22 cellular contexts compared by ENCODE assay signal in the genomic region with DNA sequence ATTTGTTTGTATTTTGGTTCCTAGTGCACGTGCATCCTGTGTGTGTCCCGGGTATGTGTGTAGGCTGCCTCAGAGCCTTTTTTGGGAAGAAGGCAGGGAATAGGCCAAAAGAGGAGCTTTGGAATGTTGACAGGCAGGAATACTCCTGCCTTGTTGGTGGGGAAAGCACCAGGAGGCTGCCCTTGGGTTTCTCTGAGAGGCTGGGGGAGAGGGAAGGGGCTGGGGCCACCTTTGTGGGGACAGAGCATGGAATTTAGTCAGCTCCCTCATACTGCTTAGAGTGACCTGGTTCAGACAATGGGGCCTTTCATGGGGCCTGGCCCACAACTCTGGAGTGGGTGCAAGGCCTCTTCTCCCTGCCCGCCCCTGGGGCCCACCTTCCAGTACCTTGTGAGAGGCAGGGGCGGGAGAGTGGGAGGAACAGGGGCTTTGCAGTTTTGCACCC. TPM values are rescaled to one million over a fixed set of nuclear protein-coding genes. Genes with fewer than 3 reads are reported as not detected.
DNase-seq lines count a peak whose midpoint lies in the region; ATAC-seq and TF ChIP-seq lines count a peak whose summit lies in the region.
"Had no signal": no experiment of that assay in that cellular context is flagged by ENCODE, and none has a peak within 500 bp of the region (broad histone marks: within the 10 kb centered on the region; RNA-seq: fewer than 3 reads in every experiment).

No MANE protein-coding gene starts in this region.

- no peak overlapping the region for H2BK15ac ChIP-seq in neuronal stem cell (ENCODE audit: low read length)

- no peak overlapping the region for H3K4me2 ChIP-seq in neuronal stem cell (ENCODE audit: insufficient read depth, low read length, poor library complexity, severe bottlenecking)

- H3K4me1 Mint-ChIP-seq in endothelial cell (ENCODE audit: unreplicated experiment): peaks cover 48% of the 10 kb centered on the region
- H3K4me1 Mint-ChIP-seq: activated CD4-positive, alpha-beta T cell treated with anti-CD3 and anti-CD28 coated beads, Interleukin-2, amount 10 ng/mL, durations not matched to agents 24 days and 14 days; IgD-negative memory B cell had no signal

- no peak overlapping the region for H2BK120ac ChIP-seq in neuronal stem cell (ENCODE audit: low read depth, low read length)

- H3K9ac ChIP-seq in neuronal stem cell (ENCODE audit: low read depth, low read length, poor library complexity): no peak overlapping the region

- peaks cover 14% of the 10 kb centered on the region for H3K27me3 Mint-ChIP-seq in endothelial cell (ENCODE audit: unreplicated experiment)
- H3K27me3 Mint-ChIP-seq: activated CD4-positive, alpha-beta T cell treated with anti-CD3 and anti-CD28 coated beads, Interleukin-2, amount 10 ng/mL, durations not matched to agents 24 days and 14 days had no signal

- H3K27ac ChIP-seq in heart left ventricle (peak overlapping the region; percentile 23 to 97 (median 89)), neuronal stem cell (replicated peaks; ENCODE audit: low read length) (peak overlapping the region; percentile 60), tibial nerve (peak overlapping the region; percentile 31 to 88 (median 82))
- H3K27ac ChIP-seq: upper lobe of left lung had no signal

- H4K91ac ChIP-seq in neuronal stem cell (ENCODE audit: low read depth, low read length, poor library complexity): no peak overlapping the region

- no peak overlapping the region for H3K4ac ChIP-seq in neuronal stem cell (ENCODE audit: low read length)

- WGBS in heart left ventricle, 4 donors: 46 to 65% (median 58%) methylated on average over 4 of the region's 4 CpGs
- WGBS in neuronal stem cell (ENCODE audit: extremely low coverage in 2 of 2, insufficient read length in 2 of 2, insufficient replicate concordance in 1 of 2), 2 donors: no CpG with 5 or more reads among the region's 4 CpGs
- 34 to 39% methylated on average over 4 of the region's 4 CpGs for WGBS in tibial nerve, 2 donors

- H3K79me1 ChIP-seq in neuronal stem cell (ENCODE audit: low read depth, low read length): no peaks in the 10 kb centered on the region

- no peak overlapping the region for H2AFZ ChIP-seq in neuronal stem cell (ENCODE audit: low read length)

- peak overlapping the region; percentile 21 for H2AK5ac ChIP-seq in neuronal stem cell (ENCODE audit: low read depth, low read length)

- H2BK5ac ChIP-seq in neuronal stem cell (ENCODE audit: low read length): no peak overlapping the region

- TF ChIP-seq POLR2A in heart left ventricle (IDR thresholded peaks at IDR 0.05): no peak
- no peak for TF ChIP-seq POLR2A in tibial nerve (IDR thresholded peaks at IDR 0.05)

- peak overlapping the region; percentile 68 for H3K18ac ChIP-seq in neuronal stem cell (ENCODE audit: low read length)

- H3K36me3 ChIP-seq in heart left ventricle: no peaks in the 10 kb centered on the region
- H3K36me3 ChIP-seq in neuronal stem cell (replicated peaks in 1 of 2; ENCODE audit: control insufficient read depth in 2 of 2, insufficient read depth in 2 of 2, low read length in 2 of 2): no peaks in the 10 kb centered on the region
- H3K36me3 ChIP-seq in tibial nerve: no peaks in the 10 kb centered on the region
- H3K36me3 ChIP-seq: upper lobe of left lung had no signal

- H3K9me3 Mint-ChIP-seq in endothelial cell (ENCODE audit: unreplicated experiment): no peaks in the 10 kb centered on the region
- H3K9me3 Mint-ChIP-seq: activated CD4-positive, alpha-beta T cell treated with anti-CD3 and anti-CD28 coated beads, Interleukin-2, amount 10 ng/mL, durations not matched to agents 24 days and 14 days; IgD-negative memory B cell; nephron progenitor cell had no signal

- DNase-seq in heart left ventricle: no peak
- DNase-seq in cardiac septum (ENCODE audit: low spot score): no peak
- no peak for DNase-seq in endothelial cell (ENCODE audit: low spot score)
- DNase-seq in neuronal stem cell (ENCODE audit: low spot score): peak; percentile 18
- no peak for DNase-seq in tibial nerve (ENCODE audit: low spot score in 2 of 2)
- no peak for DNase-seq in GOT3 (lab: John Stamatoyannopoulos, UW)
- no peak for DNase-seq in NCI-H524 treated with DMSO at 0.1 percent for 48 hours (lab: John Stamatoyannopoulos, UW)
- DNase-seq in activated CD8-positive, alpha-beta memory T cell treated with anti-CD3 and anti-CD28 coated beads, Interleukin-2, amount 50 U/mL, for 4 hours: no peak
- DNase-seq: activated CD4-positive, alpha-beta T cell treated with anti-CD3 and anti-CD28 coated beads, Interleukin-2, amount 10 ng/mL, durations not matched to agents 24 days and 14 days; activated naive CD4-positive, alpha-beta T cell treated with Interleukin-2 at 50 U/mL for 16 hours; C1 segment of cervical spinal cord; NCI-H526 treated with DMSO at 0.1 percent for 48 hours; nephron progenitor cell; stimulated activated CD4-positive, alpha-beta T cell treated with anti-CD3 and anti-CD28 coated beads, Interleukin-4, amount 100 ng/mL, for 24 hours; stimulated activated CD8-positive, alpha-beta memory T cell treated with anti-CD3 and anti-CD28 coated beads, Interleukin-4, amount 100 ng/mL, for 48 hours; upper lobe of left lung had no signal

- no peak overlapping the region for H3K4me3 Mint-ChIP-seq in endothelial cell (ENCODE audit: unreplicated experiment)
- H3K4me3 Mint-ChIP-seq: activated CD4-positive, alpha-beta T cell treated with anti-CD3 and anti-CD28 coated beads, Interleukin-2, amount 10 ng/mL, durations not matched to agents 24 days and 14 days; IgD-negative memory B cell; nephron progenitor cell had no signal

- H3K4me3 ChIP-seq in heart left ventricle: no peak overlapping the region
- H3K4me3 ChIP-seq in neuronal stem cell (ENCODE audit: low read length in 2 of 2): no peak overlapping the region
- H3K4me3 ChIP-seq in tibial nerve: no peak overlapping the region
- H3K4me3 ChIP-seq: lung, upper lobe of left lung had no signal

- no peaks in the 10 kb centered on the region for H3K9me3 ChIP-seq in heart left ventricle
- H3K9me3 ChIP-seq in neuronal stem cell (replicated peaks in 1 of 2; ENCODE audit: control insufficient read depth in 2 of 2, insufficient read depth in 1 of 2, low read depth in 1 of 2, low read length in 2 of 2): peaks cover 0 to 2% of the 10 kb centered on the region in 2 donors
- no peaks in the 10 kb centered on the region for H3K9me3 ChIP-seq in tibial nerve
- H3K9me3 ChIP-seq: upper lobe of left lung had no signal

- TF ChIP-seq EP300 in tibial nerve (IDR thresholded peaks at IDR 0.05): no peak

- no peak overlapping the region for H4K8ac ChIP-seq in neuronal stem cell (ENCODE audit: low read depth, low read length)

- intact Hi-C loops in heart left ventricle (cut with DNase I) (loop anchor here in 1 of 10 donors (2.0 kb wide), 1 partner anchor 21 kb away; no protein-coding TSS in a partner anchor), cardiac septum (cut with DNase I) (no loop called here)

- H3K23ac ChIP-seq in neuronal stem cell (ENCODE audit: low read depth, low read length, poor library complexity): no peak overlapping the region

- H2BK12ac ChIP-seq in neuronal stem cell (ENCODE audit: low read length): peak overlapping the region; percentile 34

- H3K14ac ChIP-seq in neuronal stem cell (ENCODE audit: low read length): no peak overlapping the region

- peaks cover 0 to 91% (median 59%) of the 10 kb centered on the region in 12 donors for H3K4me1 ChIP-seq in heart left ventricle
- peaks cover 11 to 37% of the 10 kb centered on the region in 2 donors for H3K4me1 ChIP-seq in neuronal stem cell (ENCODE audit: control insufficient read depth in 2 of 2, insufficient read depth in 1 of 2, low read depth in 1 of 2, low read length in 2 of 2)
- H3K4me1 ChIP-seq in tibial nerve: peaks cover 0 to 56% (median 28%) of the 10 kb centered on the region in 4 donors

- H3K27me3 ChIP-seq in heart left ventricle (no peaks in the 10 kb centered on the region), neuronal stem cell (ENCODE audit: control insufficient read depth in 3 of 3, insufficient read depth in 3 of 3, low read depth in 1 of 3, low read length in 3 of 3) (no peaks in the 10 kb centered on the region), tibial nerve (no peaks in the 10 kb centered on the region)
- H3K27me3 ChIP-seq: upper lobe of left lung had no signal

- no peak for ATAC-seq in heart left ventricle
- ATAC-seq: Panc1 had no signal

- peak overlapping the region; percentile 65 for H3K27ac Mint-ChIP-seq in endothelial cell (ENCODE audit: unreplicated experiment)
- H3K27ac Mint-ChIP-seq: activated CD4-positive, alpha-beta T cell treated with anti-CD3 and anti-CD28 coated beads, Interleukin-2, amount 10 ng/mL, durations not matched to agents 24 days and 14 days; IgD-negative memory B cell; nephron progenitor cell had no signal

- H3K36me3 Mint-ChIP-seq in endothelial cell (ENCODE audit: low read depth, unreplicated experiment): no peaks in the 10 kb centered on the region
- H3K36me3 Mint-ChIP-seq: IgD-negative memory B cell had no signal

- TF ChIP-seq CTCF in heart left ventricle (IDR thresholded peaks at IDR 0.05) (no peak), endothelial cell (IDR thresholded peaks at IDR 0.05; ENCODE audit: unreplicated experiment) (no peak), tibial nerve (IDR thresholded peaks at IDR 0.05) (no peak)

RNA-seq across cellular contexts. Expression of a gene that starts 31.3 kb away (rescaled TPM):
- total RNA-seq in heart left ventricle (10 to 100 TPM; 33.2 to 69.3 (median 55.9) TPM), cardiac septum (44.1 TPM), endothelial cell (ENCODE audit: unreplicated experiment) (35.6 TPM), tibial nerve (10 to 100 TPM in 2 of 4 donors, 1 to 10 TPM in 2; 7.5 to 13.8 (median 10.2) TPM)
- polyA plus RNA-seq in heart left ventricle: 10 to 100 TPM; 40.8 to 60.8 TPM
- polyA plus RNA-seq in neuronal stem cell (2013, experiment 1 of 2): 0.82 TPM
- 0.90 TPM for polyA plus RNA-seq in neuronal stem cell (2013, experiment 2 of 2)

RNA-seq across cellular contexts. Expression of a gene that starts 44.0 kb away (rescaled TPM):
- total RNA-seq in heart left ventricle (1 to 10 TPM in 3 of 9 donors, under 1 TPM in 6; 0.19 to 1.9 (median 0.53) TPM), cardiac septum (0.22 TPM), endothelial cell (ENCODE audit: unreplicated experiment) (not detected), tibial nerve (not detected)
- 1 to 10 TPM in 1 of 2 donors, under 1 TPM in 1; 0.35 to 1.9 TPM for polyA plus RNA-seq in heart left ventricle
- polyA plus RNA-seq in neuronal stem cell (2013, experiment 1 of 2): not detected
- not detected for polyA plus RNA-seq in neuronal stem cell (2013, experiment 2 of 2)
- total RNA-seq: A172; activated CD4-positive, alpha-beta T cell treated with anti-CD3 and anti-CD28 coated beads, Interleukin-2, amount 10 ng/mL, durations not matched to agents 24 days and 14 days; aorta; fibroblast of lung; lung; upper lobe of left lung had no signal
- polyA plus RNA-seq: fibroblast of lung, IgD-negative memory B cell had no signal
